Comparison of ENCODE assay signal across 27 cellular contexts in genomic region chr9:97573482-97574073, GRCh38. TPM values are rescaled to one million over a fixed set of nuclear protein-coding genes. Genes with fewer than 3 reads are reported as not detected.
DNase-seq lines count a peak whose midpoint lies in the region; ATAC-seq and TF ChIP-seq lines count a peak whose summit lies in the region.
"Had no signal": no experiment of that assay in that cellular context is flagged by ENCODE, and none has a peak within 500 bp of the region (broad histone marks: within the 10 kb centered on the region; RNA-seq: fewer than 3 reads in every experiment).

No MANE protein-coding gene starts in this region.

- H3K27me3 ChIP-seq in esophagus muscularis mucosa (no peaks in the 10 kb centered on the region), tibial artery (no peaks in the 10 kb centered on the region)
- H3K27me3 ChIP-seq: neural progenitor cell, sigmoid colon, SJCRH30, transverse colon had no signal

- peak; percentile 33 for DNase-seq in activated effector memory CD4-positive, alpha-beta T cell treated with anti-CD3 and anti-CD28 coated beads, Interleukin-2, amount 50 U/mL, for 16 hours
- no peak for DNase-seq in activated effector memory CD4-positive, alpha-beta T cell treated with Interleukin-2 at 50 U/mL for 16 hours
- peak; percentile 23 for DNase-seq in HCEC 1CT
- DNase-seq in esophagus muscularis mucosa (ENCODE audit: extremely low spot score) = no peak
- DNase-seq in tibial artery = peak; percentile 10 to 63
- no peak for DNase-seq in OCI-M2 (lab: John Stamatoyannopoulos, UW; ENCODE audit: unreplicated experiment)
- no peak for DNase-seq in T-cell
- DNase-seq: activated CD4-positive, CD25-positive, alpha-beta regulatory T cell treated with anti-CD3 and anti-CD28 coated beads, Interleukin-2, amount 50 U/mL, for 72 hours; activated CD8-positive, alpha-beta T cell treated with anti-CD3 and anti-CD28 coated beads, Interleukin-2, amount 10 ng/mL, durations not matched to agents 7 days and 5 days; Caco-2; DMS79 treated with DMSO at 0.1 percent for 48 hours; H7; NCI-H1092; NCI-H187; NCI-H526; SJCRH30; stimulated activated CD4-positive, alpha-beta T cell treated with anti-CD3 and anti-CD28 coated beads, Interleukin-15, amount 100 ng/mL, for 24 hours; stimulated activated naive CD8-positive, alpha-beta T cell treated with anti-CD3 and anti-CD28 coated beads, Interleukin-15, amount 100 ng/mL, for 72 hours; T-helper 1 cell; transverse colon had no signal

- H3K36me3 ChIP-seq in esophagus muscularis mucosa = peaks cover 20 to 63% (median 44%) of the 10 kb centered on the region in 4 donors
- H3K36me3 ChIP-seq in tibial artery = peaks cover 61 to 82% (median 68%) of the 10 kb centered on the region in 3 donors
- H3K36me3 ChIP-seq: BLaER1 treated with 17β-estradiol and CSF1 and Interleukin-3, amounts not matched to agents 10 nM and 100 nM; neural progenitor cell; SJCRH30; transverse colon had no signal

- no peak overlapping the region for H3K4me3 Mint-ChIP-seq in T-cell
- H3K4me3 Mint-ChIP-seq: activated CD8-positive, alpha-beta T cell treated with anti-CD3 and anti-CD28 coated beads, Interleukin-2, amount 10 ng/mL, durations not matched to agents 7 days and 5 days; activated T-helper 1 cell treated with anti-CD3 and anti-CD28 coated beads, Interleukin-12 subunit alpha, Interleukin-12 subunit beta, Interleukin-2, Interleukin-4 antibody, amounts not matched to agents 30 ng/mL and 10 ng/mL and 1 ng/mL, durations not matched to agents 14 hours and 24 hours and 36 hours; brain; neural progenitor cell had no signal

- no peaks in the 10 kb centered on the region for H3K9me3 ChIP-seq in esophagus muscularis mucosa
- H3K9me3 ChIP-seq in tibial artery = no peaks in the 10 kb centered on the region
- H3K9me3 ChIP-seq: Caco-2, sigmoid colon, SJCRH30, transverse colon had no signal

- no peaks in the 10 kb centered on the region for H3K9me3 Mint-ChIP-seq in T-cell
- H3K9me3 Mint-ChIP-seq: activated T-helper 1 cell treated with anti-CD3 and anti-CD28 coated beads, Interleukin-12 subunit alpha, Interleukin-12 subunit beta, Interleukin-2, Interleukin-4 antibody, amounts not matched to agents 30 ng/mL and 10 ng/mL and 1 ng/mL, durations not matched to agents 14 hours and 24 hours and 36 hours; brain; stimulated activated naive CD8-positive, alpha-beta T cell treated with anti-CD3 and anti-CD28 coated beads, Interleukin-15, amount 100 ng/mL, for 72 hours had no signal

- peaks cover 15 to 23% (median 21%) of the 10 kb centered on the region in 3 donors for H3K4me1 Mint-ChIP-seq in T-cell
- H3K4me1 Mint-ChIP-seq: neural progenitor cell had no signal

- POLR2A ChIA-PET in T-cell (lab: Charles Lee) = no interaction called here

- ATAC-seq in T-cell (replicated peaks in 1 of 4) (no peak), GM19023 (IDR thresholded peaks at IDR 0.05; ENCODE audit: unreplicated experiment) (no peak)
- ATAC-seq: activated CD8-positive, alpha-beta T cell treated with anti-CD3 and anti-CD28 coated beads, Interleukin-2, amount 10 ng/mL, durations not matched to agents 7 days and 5 days; stimulated activated naive CD8-positive, alpha-beta T cell treated with anti-CD3 and anti-CD28 coated beads, Interleukin-15, amount 100 ng/mL, for 72 hours had no signal

- peaks cover 3% of the 10 kb centered on the region for H3K36me3 Mint-ChIP-seq in T-cell
- H3K36me3 Mint-ChIP-seq: brain, neural progenitor cell had no signal

- no peak for TF ChIP-seq POLR2A in esophagus muscularis mucosa (IDR thresholded peaks at IDR 0.05; ENCODE audit: low read depth)

- no peak for TF ChIP-seq CTCF in esophagus muscularis mucosa (IDR thresholded peaks at IDR 0.05)
- no peak for TF ChIP-seq CTCF in tibial artery (IDR thresholded peaks at IDR 0.05)

- 73% methylated on average over 5 of the region's 5 CpGs for WGBS in esophagus muscularis mucosa

- H3K4me3 ChIP-seq in esophagus muscularis mucosa (no peak overlapping the region), tibial artery (no peak overlapping the region)
- H3K4me3 ChIP-seq: BLaER1 treated with 17β-estradiol and CSF1 and Interleukin-3, amounts not matched to agents 10 nM and 100 nM; lung; neural progenitor cell; sigmoid colon; SJCRH30; transverse colon had no signal

- H3K27ac Mint-ChIP-seq in T-cell = no peak overlapping the region
- H3K27ac Mint-ChIP-seq: activated CD8-positive, alpha-beta T cell treated with anti-CD3 and anti-CD28 coated beads, Interleukin-2, amount 10 ng/mL, durations not matched to agents 7 days and 5 days; activated T-helper 1 cell treated with anti-CD3 and anti-CD28 coated beads, Interleukin-12 subunit alpha, Interleukin-12 subunit beta, Interleukin-2, Interleukin-4 antibody, amounts not matched to agents 30 ng/mL and 10 ng/mL and 1 ng/mL, durations not matched to agents 14 hours and 24 hours and 36 hours; brain; neural progenitor cell; stimulated activated naive CD8-positive, alpha-beta T cell treated with anti-CD3 and anti-CD28 coated beads, Interleukin-15, amount 100 ng/mL, for 72 hours had no signal

- H3K4me1 ChIP-seq in esophagus muscularis mucosa (peaks cover 15 to 42% (median 31%) of the 10 kb centered on the region in 4 donors), tibial artery (peaks cover 0 to 43% (median 1%) of the 10 kb centered on the region in 4 donors)
- H3K4me1 ChIP-seq: Caco-2, neural progenitor cell, SJCRH30 had no signal

- peak overlapping the region in 3 of 4 donors; percentile 4 to 67 (median 60) for H3K27ac ChIP-seq in esophagus muscularis mucosa (replicated peaks in 1 of 4)
- H3K27ac ChIP-seq in tibial artery = no peak overlapping the region
- H3K27ac ChIP-seq: BLaER1 treated with 17β-estradiol and CSF1 and Interleukin-3, amounts not matched to agents 10 nM and 100 nM; neural progenitor cell; SJCRH30; transverse colon had no signal

- intact Hi-C loops in esophagus muscularis mucosa (cut with DNase I) (no loop called here), tibial artery (cut with DNase I; ENCODE audit: low total_unique reads) (no loop called here)

- CTCF ChIA-PET in T-cell (lab: Charles Lee) = no interaction called here

- H3K27me3 Mint-ChIP-seq in T-cell = no peaks in the 10 kb centered on the region

- no peak for TF ChIP-seq EP300 in esophagus muscularis mucosa (IDR thresholded peaks at IDR 0.05)

RNA-seq across cellular contexts. Expression of gene TSTD2, which starts 59.6 kb away (rescaled TPM):
- total RNA-seq in esophagus muscularis mucosa = 10 to 100 TPM; 22.9 to 25.3 (median 23.5) TPM
- 10 to 100 TPM; 15.4 to 24.0 (median 17.9) TPM for total RNA-seq in T-cell

Comparison
In these comparisons a context has a peak if more than half of its experiments do, and no peak if none do; other contexts are left out.
1. DNase-seq: peak in activated effector memory CD4-positive, alpha-beta T cell treated with anti-CD3 and anti-CD28 coated beads, Interleukin-2, amount 50 U/mL, for 16 hours (single experiment), HCEC 1CT (single experiment) and tibial artery (2 of 2); none in activated effector memory CD4-positive, alpha-beta T cell treated with Interleukin-2 at 50 U/mL for 16 hours (single experiment), esophagus muscularis mucosa (single experiment), OCI-M2 (single experiment) and T-cell (0 of 34).
2. H3K27ac ChIP-seq: peak in esophagus muscularis mucosa (3 of 4); none in tibial artery (0 of 2).